In genomic region chr22:32528984-32529982, GRCh38 we compare ENCODE assay signal across 8 cellular contexts. TPM values are rescaled to one million over a fixed set of nuclear protein-coding genes. Genes with fewer than 3 reads are reported as not detected.
DNase-seq lines count a peak whose midpoint lies in the region; ATAC-seq lines count a peak whose summit lies in the region.

No MANE protein-coding gene starts in this region.

- H3K9me3 Mint-ChIP-seq in activated CD8-positive, alpha-beta T cell treated with anti-CD3 and anti-CD28 coated beads, Interleukin-2, amount 10 ng/mL, durations not matched to agents 7 days and 5 days (ENCODE audit: insufficient read depth), result no peaks in the 10 kb centered on the region
- no peaks in the 10 kb centered on the region for H3K9me3 Mint-ChIP-seq in effector memory CD8-positive, alpha-beta T cell
- H3K9me3 Mint-ChIP-seq in memory B cell, result no peaks in the 10 kb centered on the region

- POLR2A ChIA-PET in activated CD8-positive, alpha-beta T cell treated with anti-CD3 and anti-CD28 coated beads, Interleukin-2, amount 10 ng/mL, durations not matched to agents 7 days and 5 days (lab: Charles Lee), result no interaction called here

- peak; percentile 29 for DNase-seq in NCI-H510A treated with DMSO at 0.1 percent for 48 hours (lab: John Stamatoyannopoulos, UW)
- DNase-seq in NCI-H510A (lab: John Stamatoyannopoulos, UW), result no peak
- DNase-seq in NCI-H446 treated with DMSO at 0.1 percent for 48 hours (lab: John Stamatoyannopoulos, UW), result peak; percentile 3
- peak; percentile 78 for DNase-seq in activated CD8-positive, alpha-beta T cell treated with anti-CD3 and anti-CD28 coated beads, Interleukin-2, amount 10 ng/mL, durations not matched to agents 7 days and 5 days
- DNase-seq in effector memory CD8-positive, alpha-beta T cell, result peak; percentile 26 to 42 (median 35)
- DNase-seq in memory B cell (ENCODE audit: low spot score in 2 of 2), result peak; percentile 14 to 30
- DNase-seq in stimulated activated CD4-positive, alpha-beta T cell treated with anti-CD3 and anti-CD28 coated beads, TNF-alpha, amount 100 ng/mL, for 4 hours (ENCODE audit: low read depth in 3 of 3), result peak; percentile 25 to 38 (median 31)

- no peaks in the 10 kb centered on the region for H3K4me1 Mint-ChIP-seq in activated CD8-positive, alpha-beta T cell treated with anti-CD3 and anti-CD28 coated beads, Interleukin-2, amount 10 ng/mL, durations not matched to agents 7 days and 5 days (ENCODE audit: low read depth)
- peaks cover 0 to 4% of the 10 kb centered on the region in 2 donors for H3K4me1 Mint-ChIP-seq in effector memory CD8-positive, alpha-beta T cell (ENCODE audit: low read depth in 2 of 2)
- no peaks in the 10 kb centered on the region for H3K4me1 Mint-ChIP-seq in memory B cell

- H3K36me3 Mint-ChIP-seq in activated CD8-positive, alpha-beta T cell treated with anti-CD3 and anti-CD28 coated beads, Interleukin-2, amount 10 ng/mL, durations not matched to agents 7 days and 5 days (ENCODE audit: low read depth), result no peaks in the 10 kb centered on the region
- H3K36me3 Mint-ChIP-seq in effector memory CD8-positive, alpha-beta T cell (ENCODE audit: insufficient read depth), result no peaks in the 10 kb centered on the region
- H3K36me3 Mint-ChIP-seq in memory B cell, result no peaks in the 10 kb centered on the region

- no peaks in the 10 kb centered on the region for H3K27me3 Mint-ChIP-seq in activated CD8-positive, alpha-beta T cell treated with anti-CD3 and anti-CD28 coated beads, Interleukin-2, amount 10 ng/mL, durations not matched to agents 7 days and 5 days (ENCODE audit: low read depth)
- peaks cover 39 to 44% of the 10 kb centered on the region in 2 donors for H3K27me3 Mint-ChIP-seq in effector memory CD8-positive, alpha-beta T cell
- peaks cover 9% of the 10 kb centered on the region for H3K27me3 Mint-ChIP-seq in memory B cell

- no peak overlapping the region for H3K4me3 Mint-ChIP-seq in activated CD8-positive, alpha-beta T cell treated with anti-CD3 and anti-CD28 coated beads, Interleukin-2, amount 10 ng/mL, durations not matched to agents 7 days and 5 days
- no peak overlapping the region for H3K4me3 Mint-ChIP-seq in effector memory CD8-positive, alpha-beta T cell
- no peak overlapping the region for H3K4me3 Mint-ChIP-seq in memory B cell

- CTCF ChIA-PET in activated CD8-positive, alpha-beta T cell treated with anti-CD3 and anti-CD28 coated beads, Interleukin-2, amount 10 ng/mL, durations not matched to agents 7 days and 5 days (lab: Charles Lee), result interaction anchor here (1.3 to 5.0 kb wide), 8 partner anchors 11 to 489 kb away, joined by 4 to 36 read pairs (median 4); no protein-coding TSS in a partner anchor

- H3K27ac Mint-ChIP-seq in activated CD8-positive, alpha-beta T cell treated with anti-CD3 and anti-CD28 coated beads, Interleukin-2, amount 10 ng/mL, durations not matched to agents 7 days and 5 days, result no peak overlapping the region
- peak overlapping the region in 1 of 2 donors; percentile 5 for H3K27ac Mint-ChIP-seq in effector memory CD8-positive, alpha-beta T cell
- no peak overlapping the region for H3K27ac Mint-ChIP-seq in memory B cell

- peak; percentile 69 for ATAC-seq in activated CD8-positive, alpha-beta T cell treated with anti-CD3 and anti-CD28 coated beads, Interleukin-2, amount 10 ng/mL, durations not matched to agents 7 days and 5 days
- peak; percentile 45 for ATAC-seq in effector memory CD8-positive, alpha-beta T cell (replicated peaks)
- ATAC-seq in memory B cell (ENCODE audit: low read depth) (peak; percentile 57), HG03571 (IDR thresholded peaks at IDR 0.05; ENCODE audit: unreplicated experiment) (no peak)

RNA-seq across cellular contexts. Expression of gene FBXO7, which starts 54.7 kb away (rescaled TPM):
- 10 to 100 TPM; 84.0 to 90.0 TPM for total RNA-seq in activated CD8-positive, alpha-beta T cell treated with anti-CD3 and anti-CD28 coated beads, Interleukin-2, amount 10 ng/mL, durations not matched to agents 7 days and 5 days
